In genomic region chr17:68035131-68035522, GRCh38 we compare ENCODE assay signal across 8 cellular contexts. TPM values are rescaled to one million over a fixed set of nuclear protein-coding genes. Genes with fewer than 3 reads are reported as not detected.
DNase-seq lines count a peak whose midpoint lies in the region; ATAC-seq and TF ChIP-seq lines count a peak whose summit lies in the region.

No MANE protein-coding gene starts in this region.

- peak; percentile 95 for DNase-seq in NCI-H1436 treated with DMSO at 0.1 percent for 48 hours (lab: John Stamatoyannopoulos, UW)
- DNase-seq in NCI-H1436 (lab: John Stamatoyannopoulos, UW): no peak
- peak; percentile 95 for DNase-seq in NCI-H748 treated with DMSO at 0.1 percent for 48 hours (lab: John Stamatoyannopoulos, UW)
- peak; percentile 63 to 78 for DNase-seq in activated CD8-positive, alpha-beta memory T cell treated with anti-CD3 and anti-CD28 coated beads for 1 hour (ENCODE audit: extremely low read depth in 1 of 2, low read depth in 1 of 2)
- DNase-seq in endothelial cell (ENCODE audit: low spot score): peak; percentile 88
- peak; percentile 82 for DNase-seq in omental fat pad (ENCODE audit: low spot score)
- DNase-seq in tibial nerve (ENCODE audit: low spot score in 2 of 2): peak; percentile 80 to 83

- 2 to 3% methylated on average over 26 to 27 of the region's 27 CpGs for WGBS in tibial nerve, 2 donors

- H3K27ac ChIP-seq in tibial nerve: peak overlapping the region in 2 of 4 donors; percentile 23 to 48

- H3K4me1 Mint-ChIP-seq in endothelial cell (ENCODE audit: unreplicated experiment): peaks cover 9% of the 10 kb centered on the region

- peaks cover 0 to 22% (median 6%) of the 10 kb centered on the region in 4 donors for H3K4me1 ChIP-seq in tibial nerve

- H3K36me3 Mint-ChIP-seq in endothelial cell (ENCODE audit: low read depth, unreplicated experiment): peaks cover 9% of the 10 kb centered on the region

- no peak for TF ChIP-seq POLR2A in tibial nerve (IDR thresholded peaks at IDR 0.05)

- TF ChIP-seq EP300 in tibial nerve (IDR thresholded peaks at IDR 0.05): no peak

- H3K4me3 Mint-ChIP-seq in endothelial cell (ENCODE audit: unreplicated experiment): peak overlapping the region; percentile 99

- peaks cover 3% of the 10 kb centered on the region for H3K27me3 Mint-ChIP-seq in endothelial cell (ENCODE audit: unreplicated experiment)

- H3K36me3 ChIP-seq in tibial nerve: peaks cover 0 to 26% (median 0%) of the 10 kb centered on the region in 3 donors

- peak; percentile 90 for ATAC-seq in HG03175 (IDR thresholded peaks at IDR 0.05; ENCODE audit: unreplicated experiment)
- ATAC-seq in omental fat pad (ENCODE audit: low FRiP score): peak; percentile 93

- H3K9me3 ChIP-seq in tibial nerve: no peaks in the 10 kb centered on the region

- no peaks in the 10 kb centered on the region for H3K9me3 Mint-ChIP-seq in endothelial cell (ENCODE audit: unreplicated experiment)

- TF ChIP-seq CTCF in endothelial cell (IDR thresholded peaks at IDR 0.05; ENCODE audit: unreplicated experiment): no peak
- TF ChIP-seq CTCF in omental fat pad (IDR thresholded peaks at IDR 0.05): no peak
- no peak for TF ChIP-seq CTCF in tibial nerve (IDR thresholded peaks at IDR 0.05)

- peak overlapping the region; percentile 10 to 93 (median 30) for H3K4me3 ChIP-seq in tibial nerve

- no peaks in the 10 kb centered on the region for H3K27me3 ChIP-seq in tibial nerve

- H3K27ac Mint-ChIP-seq in endothelial cell (ENCODE audit: unreplicated experiment): peak overlapping the region; percentile 83

RNA-seq across cellular contexts. Expression of gene KPNA2, which starts 0.4 kb away (rescaled TPM):
- total RNA-seq in endothelial cell (ENCODE audit: unreplicated experiment) (104 TPM), omental fat pad (10 to 100 TPM; 13.2 to 64.1 (median 23.4) TPM), tibial nerve (10 to 100 TPM; 10.4 to 18.3 (median 16.4) TPM)

RNA-seq across cellular contexts. Expression of gene C17orf58, which starts 38.9 kb away (rescaled TPM):
- total RNA-seq in endothelial cell (ENCODE audit: unreplicated experiment) (6.7 TPM), omental fat pad (10 to 100 TPM in 2 of 4 donors, 1 to 10 TPM in 2; 4.3 to 22.9 (median 9.6) TPM), tibial nerve (10 to 100 TPM in 1 of 4 donors, 1 to 10 TPM in 3; 2.3 to 10.7 (median 3.9) TPM)
